Comparison of ENCODE assay signal across 7 cellular contexts in genomic region chr9:136943291-136944093, GRCh38. TPM values are rescaled to one million over a fixed set of nuclear protein-coding genes. Genes with fewer than 3 reads are reported as not detected.
DNase-seq lines count a peak whose midpoint lies in the region; FAIRE-seq and TF ChIP-seq lines count a peak whose summit lies in the region.

No MANE protein-coding gene starts in this region.

- H3K9me2 ChIP-seq in GM23248 (ENCODE audit: insufficient read depth) (no peaks in the 10 kb centered on the region), Loucy (replicated peaks; ENCODE audit: low read depth, low read length) (no peaks in the 10 kb centered on the region)

- H3K9me3 ChIP-seq in GM23248 (ENCODE audit: low read depth) (no peaks in the 10 kb centered on the region), Loucy (ENCODE audit: insufficient read depth, low read depth, low read length) (no peaks in the 10 kb centered on the region)

- no peaks in the 10 kb centered on the region for H4K20me1 ChIP-seq in GM23248 (ENCODE audit: insufficient read depth)
- peaks cover 29% of the 10 kb centered on the region for H4K20me1 ChIP-seq in Loucy (ENCODE audit: insufficient read depth, low read length, poor library complexity, severe bottlenecking)

- in situ Hi-C loops in GM23248 (cut with MboI) = no loop called here

- TF ChIP-seq CTCF in Loucy (conservative IDR thresholded peaks at IDR 0.05; ENCODE audit: low read length) = no peak

- H3K79me2 ChIP-seq in GM23248 (ENCODE audit: insufficient read depth) = peaks cover 30% of the 10 kb centered on the region
- peaks cover 26% of the 10 kb centered on the region for H3K79me2 ChIP-seq in Loucy (ENCODE audit: insufficient read depth, low read length)

- H2AFZ ChIP-seq in GM23248 = 0 out of 2 replicates have a peak overlapping the region, but pooled peaks have one; percentile 27
- H2AFZ ChIP-seq in Loucy (ENCODE audit: low read length) = no peak overlapping the region; the same call in 1 of the 2 replicates

- no peaks in the 10 kb centered on the region for H3K27me3 ChIP-seq in GM23248 (replicated peaks; ENCODE audit: insufficient read depth)
- H3K27me3 ChIP-seq in Loucy (ENCODE audit: insufficient read depth, low read length, poor library complexity, severe bottlenecking) = no peaks in the 10 kb centered on the region

- H3K4me1 ChIP-seq in GM23248 (ENCODE audit: insufficient read depth) (no peaks in the 10 kb centered on the region), Loucy (ENCODE audit: insufficient read depth, low read length, poor library complexity, severe bottlenecking) (peaks cover 17% of the 10 kb centered on the region)

- H3K9ac ChIP-seq in GM23248 (peak overlapping the region; percentile 91), Loucy (ENCODE audit: low read depth, low read length, poor library complexity, severe bottlenecking) (peak overlapping the region; percentile 95)

- FAIRE-seq in GM12891 (lab: Jason Lieb, UNC) = no peak

- H3K36me3 ChIP-seq in GM23248 (ENCODE audit: low read depth) (peaks cover 16% of the 10 kb centered on the region; the same call in 1 of the 2 replicates), Loucy (ENCODE audit: insufficient read depth, low read length) (peaks cover 24% of the 10 kb centered on the region; the same call in 1 of the 2 replicates)

- H3K27ac ChIP-seq in GM23248 = peak overlapping the region; percentile 79

- 18 to 27% methylated on average over 35 to 47 of the region's 51 CpGs for WGBS in GM23248 (ENCODE audit: low coverage in 1 of 2, low lambda C conversion rate in 2 of 2, missing lambda C conversion rate in 2 of 2), 2 experiments

- 0 out of 2 replicates have a peak, but pooled peaks cover 5% of the 10 kb centered on the region for H3F3A ChIP-seq in GM23248 (ENCODE audit: insufficient read depth)
- H3F3A ChIP-seq in Loucy (ENCODE audit: low read depth) = no peaks in the 10 kb centered on the region

- peak overlapping the region; percentile 82 for H3K4me2 ChIP-seq in GM23248 (ENCODE audit: unreplicated experiment)
- peak overlapping the region; percentile 94 for H3K4me2 ChIP-seq in Loucy (ENCODE audit: low read depth, low read length, poor library complexity, severe bottlenecking)

- TF ChIP-seq POLR2A in GM12891 (IDR thresholded peaks at IDR 0.05; ENCODE audit: low read depth, low read length) = no peak

- peak; percentile 79 for DNase-seq in GM12891 (ENCODE audit: insufficient read length, low spot score)
- DNase-seq in GM23248 = peak; percentile 72
- peak; percentile 5 for DNase-seq in amniotic epithelial cell (ENCODE audit: low read depth)
- peak; percentile 62 for DNase-seq in iPS-NIHi7 (ENCODE audit: extremely low spot score)
- peak; percentile 34 to 37 for DNase-seq in stimulated activated CD4-positive, alpha-beta T cell treated with anti-CD3 and anti-CD28 coated beads, Interleukin-4, amount 100 ng/mL, for 48 hours (ENCODE audit: low read depth in 2 of 2)
- no peak for DNase-seq in posterior vena cava (ENCODE audit: low spot score)

- H3K4me3 ChIP-seq in GM23248 (peak overlapping the region; percentile 86), Loucy (ENCODE audit: low read length, poor library complexity, severe bottlenecking) (peak overlapping the region; percentile 98)

- intact Hi-C loops in posterior vena cava (cut with DNase I) = loop anchor here in 1 of 2 donors (5.0 kb wide), 3 partner anchors 56 to 151 kb away; partner anchors contain the start of genes AJM1, TMEM141 and TRAF2

TF ChIP-seq in GM12891, 5 proteins besides CTCF, POLR2A, EP300 and RAD21:
- no peak for TF ChIP-seq SPI1 (IDR thresholded peaks at IDR 0.05; ENCODE audit: low read depth, low read length)
- TF ChIP-seq POLR2AphosphoS5 (IDR thresholded peaks at IDR 0.05; ENCODE audit: low read depth, low read length) = no peak
- TF ChIP-seq POU2F2 (IDR thresholded peaks at IDR 0.05; ENCODE audit: low read depth, low read length) = no peak
- no peak for TF ChIP-seq TAF1 (IDR thresholded peaks at IDR 0.05; ENCODE audit: low read depth, low read length)
- no peak for TF ChIP-seq PAX5 (IDR thresholded peaks at IDR 0.05; ENCODE audit: insufficient read depth, low read length, severe bottlenecking)
TF ChIP-seq in GM12891: peak in this region for 0.

RNA-seq across cellular contexts. Expression of gene FBXW5, which starts 1.0 kb away (rescaled TPM):
- polyA plus RNA-seq in GM12891 (2012; ENCODE audit: low read depth, missing spikeins) = 40.9 TPM
- total RNA-seq in GM23248 (2014; rRNA removed; shearing (Covaris generic)) = 234 and 259 TPM in 2 replicates
- polyA plus RNA-seq in GM23248 (2016; fragmentation: Nextera tagmentation; extraction: Ambion mirVana) = 110 and 113 TPM in 2 replicates
- total RNA-seq in posterior vena cava = 100 to 1,000 TPM in 1 of 2 donors, 10 to 100 TPM in 1; 95.0 to 100 TPM

RNA-seq across cellular contexts. Expression of gene C8G, which starts 1.6 kb away (rescaled TPM):
- polyA plus RNA-seq in GM12891 (2012; ENCODE audit: low read depth, missing spikeins) = 0.47 TPM
- not detected in 2 replicates for total RNA-seq in GM23248 (2014; rRNA removed; shearing (Covaris generic))
- polyA plus RNA-seq in GM23248 (2016; fragmentation: Nextera tagmentation; extraction: Ambion mirVana) = 0.49 TPM in 1 of 2 replicates, not detected in the other
- 1 to 10 TPM; 1.4 TPM for total RNA-seq in posterior vena cava

RNA-seq across cellular contexts. Expression of gene LCN12, which starts 8.6 kb away (rescaled TPM):
- 0.46 TPM for polyA plus RNA-seq in GM12891 (2012; ENCODE audit: low read depth, missing spikeins)
- not detected in 2 replicates for total RNA-seq in GM23248 (2014; rRNA removed; shearing (Covaris generic))
- not detected in 2 replicates for polyA plus RNA-seq in GM23248 (2016; fragmentation: Nextera tagmentation; extraction: Ambion mirVana)
- total RNA-seq in posterior vena cava = under 1 TPM; 0.62 to 0.88 TPM

RNA-seq across cellular contexts. Expression of gene PTGDS, which starts 33.8 kb away (rescaled TPM):
- not detected for polyA plus RNA-seq in GM12891 (2012; ENCODE audit: low read depth, missing spikeins)
- not detected in 2 replicates for total RNA-seq in GM23248 (2014; rRNA removed; shearing (Covaris generic))
- 0.24 and 0.25 TPM in 2 replicates for polyA plus RNA-seq in GM23248 (2016; fragmentation: Nextera tagmentation; extraction: Ambion mirVana)
- total RNA-seq in posterior vena cava = 100 to 1,000 TPM; 475 to 547 TPM

RNA-seq across cellular contexts. Expression of gene LCNL1, which starts 39.3 kb away (rescaled TPM):
- polyA plus RNA-seq in GM12891 (2012; ENCODE audit: low read depth, missing spikeins) = not detected
- total RNA-seq in GM23248 (2014; rRNA removed; shearing (Covaris generic)) = not detected in 2 replicates
- polyA plus RNA-seq in GM23248 (2016; fragmentation: Nextera tagmentation; extraction: Ambion mirVana) = not detected in 2 replicates
- total RNA-seq in posterior vena cava = 1 to 10 TPM; 2.0 to 2.4 TPM
